ENCODE assay signal across 20 cellular contexts in genomic region chr20:21312813-21313471, GRCh38. TPM values are rescaled to one million over a fixed set of nuclear protein-coding genes. Genes with fewer than 3 reads are reported as not detected.
A peak's percentile ranks its signal among the peaks of the same experiment; 100 is the strongest.
DNase-seq lines count a peak whose midpoint lies in the region; ATAC-seq and TF ChIP-seq lines count a peak whose summit lies in the region.
"Had no signal": no experiment of that assay in that cellular context is flagged by ENCODE, and none has a peak within 500 bp of the region (broad histone marks: within the 10 kb centered on the region; RNA-seq: fewer than 3 reads in every experiment).

No MANE protein-coding gene starts in this region.

- peak overlapping the region in 3 of 4 donors; percentile 47 to 75 (median 62) for H3K4me3 Mint-ChIP-seq in CD4-positive, CD25-positive, alpha-beta regulatory T cell
- H3K4me3 Mint-ChIP-seq in effector memory CD8-positive, alpha-beta T cell = peak overlapping the region; percentile 37 to 51
- H3K4me3 Mint-ChIP-seq in progenitor cell of endocrine pancreas (ENCODE audit: low read depth) = no peak overlapping the region
- H3K4me3 Mint-ChIP-seq: HFFc6 had no signal

- no peaks in the 10 kb centered on the region for H3K27me3 ChIP-seq in CD4-positive, CD25-positive, alpha-beta regulatory T cell (ENCODE audit: control insufficient read depth, insufficient read depth, low read length)

- H3K4me3 ChIP-seq in CD4-positive, CD25-positive, alpha-beta regulatory T cell (ENCODE audit: low read depth, low read length) = no peak overlapping the region

- H3K4me1 ChIP-seq in CD4-positive, CD25-positive, alpha-beta regulatory T cell (ENCODE audit: control insufficient read depth, insufficient read depth, low read length, poor library complexity, severe bottlenecking) = peaks cover 40% of the 10 kb centered on the region

- peaks cover 0 to 9% (median 0%) of the 10 kb centered on the region in 7 donors for H3K9me3 Mint-ChIP-seq in CD4-positive, CD25-positive, alpha-beta regulatory T cell
- H3K9me3 Mint-ChIP-seq in effector memory CD8-positive, alpha-beta T cell = no peaks in the 10 kb centered on the region
- peaks cover 5% of the 10 kb centered on the region for H3K9me3 Mint-ChIP-seq in progenitor cell of endocrine pancreas (ENCODE audit: low read depth)
- H3K9me3 Mint-ChIP-seq: HFFc6 had no signal

- CTCF ChIA-PET in HEK293T (lab: Yijun Ruan, JAX) = no interaction called here

- POLR2A ChIA-PET in HEK293T (lab: Yijun Ruan, JAX) = no interaction called here

- H3K27ac ChIP-seq in CD4-positive, CD25-positive, alpha-beta regulatory T cell (ENCODE audit: insufficient read depth, low read length, poor library complexity, severe bottlenecking) = no peak overlapping the region
- H3K27ac ChIP-seq: C4-2B had no signal

- peaks cover 12% of the 10 kb centered on the region for H3K36me3 ChIP-seq in CD4-positive, CD25-positive, alpha-beta regulatory T cell (ENCODE audit: control insufficient read depth, insufficient read depth, low read length)

- no peak for TF ChIP-seq CTCF in progenitor cell of endocrine pancreas (IDR thresholded peaks at IDR 0.05; ENCODE audit: unreplicated experiment)

- no peak overlapping the region for H3K27ac Mint-ChIP-seq in CD4-positive, CD25-positive, alpha-beta regulatory T cell
- H3K27ac Mint-ChIP-seq in effector memory CD8-positive, alpha-beta T cell = peak overlapping the region in 1 of 2 donors; percentile 34
- H3K27ac Mint-ChIP-seq in progenitor cell of endocrine pancreas = peak overlapping the region; percentile 29
- H3K27ac Mint-ChIP-seq: HFFc6 had no signal

- H3K4me1 Mint-ChIP-seq in CD4-positive, CD25-positive, alpha-beta regulatory T cell = peaks cover 75 to 96% (median 82%) of the 10 kb centered on the region in 4 donors
- H3K4me1 Mint-ChIP-seq in effector memory CD8-positive, alpha-beta T cell (ENCODE audit: low read depth in 2 of 2) = peaks cover 53 to 71% of the 10 kb centered on the region in 2 donors
- H3K4me1 Mint-ChIP-seq in progenitor cell of endocrine pancreas (ENCODE audit: low read depth) = peaks cover 25% of the 10 kb centered on the region

- H3K36me3 Mint-ChIP-seq in CD4-positive, CD25-positive, alpha-beta regulatory T cell = peaks cover 30% of the 10 kb centered on the region
- H3K36me3 Mint-ChIP-seq in effector memory CD8-positive, alpha-beta T cell (ENCODE audit: insufficient read depth) = peaks cover 14% of the 10 kb centered on the region
- peaks cover 14% of the 10 kb centered on the region for H3K36me3 Mint-ChIP-seq in progenitor cell of endocrine pancreas (ENCODE audit: insufficient read depth)

- ATAC-seq in CD4-positive, CD25-positive, alpha-beta regulatory T cell (ENCODE audit: low read depth in 2 of 2) = no peak
- no peak for ATAC-seq in effector memory CD8-positive, alpha-beta T cell (replicated peaks)

- H3K9me3 ChIP-seq in CD4-positive, CD25-positive, alpha-beta regulatory T cell (ENCODE audit: control insufficient read depth in 2 of 2, low read length in 2 of 2) = no peaks in the 10 kb centered on the region

- no peaks in the 10 kb centered on the region for H3K27me3 Mint-ChIP-seq in CD4-positive, CD25-positive, alpha-beta regulatory T cell
- no peaks in the 10 kb centered on the region for H3K27me3 Mint-ChIP-seq in effector memory CD8-positive, alpha-beta T cell
- no peaks in the 10 kb centered on the region for H3K27me3 Mint-ChIP-seq in progenitor cell of endocrine pancreas

- DNase-seq in CD4-positive, CD25-positive, alpha-beta regulatory T cell = no peak
- DNase-seq in HCEC 1CT (peak; percentile 16), progenitor cell of endocrine pancreas (ENCODE audit: low spot score, unreplicated experiment) (no peak), NOMO-1 treated with DMSO at 0.1 percent for 48 hours (lab: John Stamatoyannopoulos, UW; ENCODE audit: unreplicated experiment) (no peak), HEK293T (ENCODE audit: extremely low spot score) (no peak)
- DNase-seq in effector memory CD8-positive, alpha-beta T cell = no peak
- DNase-seq in activated T-cell treated with anti-CD3 and anti-CD28 coated beads, Interleukin-2, amount 50 U/mL, for 48 hours = no peak
- DNase-seq: COR-L47; GOT3; HFFc6; IMR-90; MV-4-11; NCI-H1417; NCI-H1930; NCI-H2171; NCI-H446; NK-92 treated with Interleukin-12 subunit alpha and Interleukin-12 subunit beta, amount 100 ng/mL, for 24 hours; OCI-M1; SHP77 treated with DMSO at 0.1 percent for 48 hours had no signal

TF ChIP-seq in HEK293T, 16 proteins besides CTCF, POLR2A, EP300 and RAD21:
- no peak for TF ChIP-seq LEF1 (IDR thresholded peaks at IDR 0.05; ENCODE audit: borderline replicate concordance)
- TF ChIP-seq FOXM1 (IDR thresholded peaks at IDR 0.05; ENCODE audit: borderline replicate concordance) = no peak
- TF ChIP-seq SUZ12 (IDR thresholded peaks at IDR 0.05) = no peak
- no peak for TF ChIP-seq NFRKB (IDR thresholded peaks at IDR 0.05)
- no peak for TF ChIP-seq L3MBTL2 (conservative IDR thresholded peaks at IDR 0.05)
- TF ChIP-seq ELF4 (IDR thresholded peaks at IDR 0.05) = no peak
- TF ChIP-seq ZNF384 (IDR thresholded peaks at IDR 0.05) = no peak
- no peak for TF ChIP-seq HDGF (IDR thresholded peaks at IDR 0.05; ENCODE audit: borderline replicate concordance)
- TF ChIP-seq TARDBP (IDR thresholded peaks at IDR 0.05) = no peak
- no peak for TF ChIP-seq CTBP1 (IDR thresholded peaks at IDR 0.05; ENCODE audit: borderline replicate concordance)
- no peak for TF ChIP-seq SP1 (IDR thresholded peaks at IDR 0.05)
- TF ChIP-seq ARNT (IDR thresholded peaks at IDR 0.05) = no peak
- TF ChIP-seq BHLHE40 (IDR thresholded peaks at IDR 0.05; ENCODE audit: borderline replicate concordance) = no peak
- no peak for TF ChIP-seq FOXK2 (IDR thresholded peaks at IDR 0.05)
- TF ChIP-seq PKNOX1 (IDR thresholded peaks at IDR 0.05) = no peak
- TF ChIP-seq FOXA1 (IDR thresholded peaks at IDR 0.05) = no peak

RNA-seq across cellular contexts. Expression of gene XRN2, which starts 9.8 kb away (rescaled TPM):
- 59.0 TPM for total RNA-seq in CD4-positive, CD25-positive, alpha-beta regulatory T cell
- polyA plus RNA-seq in CD4-positive, CD25-positive, alpha-beta regulatory T cell = 10 to 100 TPM; 65.0 to 81.0 (median 75.1) TPM
- 90.2 and 91.0 TPM in 2 replicates for total RNA-seq in progenitor cell of endocrine pancreas
